25 cellular contexts compared by ENCODE assay signal in the genomic region with DNA sequence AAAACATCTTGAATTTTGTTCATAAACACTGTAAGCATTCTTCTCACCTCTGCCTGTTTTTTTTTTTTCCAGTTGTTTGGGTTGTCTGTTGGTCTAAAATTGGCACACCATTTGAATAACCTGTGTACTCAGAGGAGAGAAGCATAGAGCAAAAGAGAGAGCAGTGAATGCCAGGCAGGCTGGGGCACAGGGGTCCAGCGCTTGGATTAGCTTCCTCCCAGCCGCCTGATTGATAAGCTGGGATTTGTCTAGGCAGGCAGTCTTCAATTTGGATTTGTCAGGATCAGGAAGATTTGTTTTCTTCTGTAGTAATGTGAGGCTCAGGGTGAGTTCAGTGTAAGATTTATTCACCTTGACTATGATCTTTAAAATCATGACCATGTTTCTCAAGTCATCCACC.
"Had no signal": no experiment of that assay in that cellular context is flagged by ENCODE, and none has a peak within 500 bp of the region (broad histone marks: within the 10 kb centered on the region; RNA-seq: fewer than 3 reads in every experiment).

No MANE protein-coding gene starts in this region.

- H3K27me3 ChIP-seq: ascending aorta, body of pancreas, Peyer's patch, SJSA1 had no signal

- H3K27ac Mint-ChIP-seq: activated CD4-positive, alpha-beta memory T cell treated with anti-CD3 and anti-CD28 coated beads for 36 hours; activated CD4-positive, alpha-beta T cell treated with anti-CD3 and anti-CD28 coated beads, Interleukin-2, amount 10 ng/mL, durations not matched to agents 7 days and 5 days; activated naive CD4-positive, alpha-beta T cell treated with anti-CD3 and anti-CD28 coated beads, Interleukin-2, amount 50 U/mL, for 72 hours; activated naive CD8-positive, alpha-beta T cell treated with anti-CD3 and anti-CD28 coated beads, Interleukin-2, amount 50 U/mL, for 24 hours; T-helper 17 cell had no signal

- H3K36me3 Mint-ChIP-seq: activated CD4-positive, alpha-beta memory T cell treated with anti-CD3 and anti-CD28 coated beads for 36 hours; activated naive CD4-positive, alpha-beta T cell treated with anti-CD3 and anti-CD28 coated beads, Interleukin-2, amount 50 U/mL, for 72 hours had no signal

- H3K4me3 Mint-ChIP-seq: activated CD4-positive, alpha-beta memory T cell treated with anti-CD3 and anti-CD28 coated beads for 36 hours; activated CD4-positive, alpha-beta T cell treated with anti-CD3 and anti-CD28 coated beads, Interleukin-2, amount 10 ng/mL, durations not matched to agents 7 days and 5 days; activated naive CD8-positive, alpha-beta T cell treated with anti-CD3 and anti-CD28 coated beads, Interleukin-2, amount 50 U/mL, for 24 hours; activated T-cell treated with anti-CD3 and anti-CD28 coated beads, Interleukin-2, amount 50 U/mL, for 4 hours; T-helper 17 cell had no signal

- H3K9me3 ChIP-seq: ascending aorta, body of pancreas, Peyer's patch, SJSA1 had no signal

- H3K4me1 ChIP-seq: ascending aorta, body of pancreas, Peyer's patch, SJSA1 had no signal

- H3K9me3 Mint-ChIP-seq: activated CD4-positive, alpha-beta memory T cell treated with anti-CD3 and anti-CD28 coated beads for 36 hours; activated CD4-positive, alpha-beta T cell treated with anti-CD3 and anti-CD28 coated beads, Interleukin-2, amount 10 ng/mL, durations not matched to agents 7 days and 5 days; activated naive CD4-positive, alpha-beta T cell treated with anti-CD3 and anti-CD28 coated beads, Interleukin-2, amount 50 U/mL, for 72 hours; activated naive CD8-positive, alpha-beta T cell treated with anti-CD3 and anti-CD28 coated beads, Interleukin-2, amount 50 U/mL, for 24 hours; activated T-cell treated with anti-CD3 and anti-CD28 coated beads, Interleukin-2, amount 50 U/mL, for 4 hours had no signal

- DNase-seq: activated CD4-positive, alpha-beta memory T cell treated with anti-CD3 and anti-CD28 coated beads for 36 hours; activated CD4-positive, alpha-beta T cell treated with anti-CD3 and anti-CD28 coated beads, Interleukin-2, amount 10 ng/mL, durations not matched to agents 7 days and 5 days; activated CD4-positive, CD25-positive, alpha-beta regulatory T cell; activated CD8-positive, alpha-beta memory T cell treated with anti-CD3 and anti-CD28 coated beads for 24 hours; activated effector memory CD4-positive, alpha-beta T cell treated with anti-CD3 and anti-CD28 coated beads, Interleukin-2, amount 50 U/mL, for 16 hours; activated naive CD4-positive, alpha-beta T cell treated with Interleukin-2 at 50 U/mL for 16 hours; activated naive CD8-positive, alpha-beta T cell treated with anti-CD3 and anti-CD28 coated beads, Interleukin-2, amount 50 U/mL, for 24 hours; activated T-cell treated with anti-CD3 and anti-CD28 coated beads, Interleukin-2, amount 50 U/mL, for 4 hours; amniotic stem cell; body of pancreas; NCI-H1092; NCI-H1417; NCI-H1930; NCI-H2171; NCI-H2227 treated with DMSO at 0.1 percent for 48 hours; NCI-H446 treated with DMSO at 0.1 percent for 48 hours; NCI-H524 treated with DMSO at 0.1 percent for 48 hours; Peyer's patch; SHP77; T-helper 17 cell; T-helper 9 cell had no signal

- H3K4me3 ChIP-seq: ascending aorta, body of pancreas, Peyer's patch, SJSA1 had no signal

- H3K36me3 ChIP-seq: ascending aorta, Peyer's patch, SJSA1 had no signal

- H3K4me1 Mint-ChIP-seq: activated CD4-positive, alpha-beta T cell treated with anti-CD3 and anti-CD28 coated beads, Interleukin-2, amount 10 ng/mL, durations not matched to agents 7 days and 5 days; activated naive CD8-positive, alpha-beta T cell treated with anti-CD3 and anti-CD28 coated beads, Interleukin-2, amount 50 U/mL, for 24 hours; T-helper 17 cell had no signal

- H3K27ac ChIP-seq: ascending aorta, body of pancreas, Peyer's patch, RWPE1, SJSA1 had no signal

- ATAC-seq: activated naive CD4-positive, alpha-beta T cell treated with anti-CD3 and anti-CD28 coated beads, Interleukin-2, amount 50 U/mL, for 72 hours; activated naive CD8-positive, alpha-beta T cell treated with anti-CD3 and anti-CD28 coated beads, Interleukin-2, amount 50 U/mL, for 24 hours; activated T-cell treated with anti-CD3 and anti-CD28 coated beads, Interleukin-2, amount 50 U/mL, for 4 hours; body of pancreas; T-helper 17 cell had no signal
